Comparison of ENCODE assay signal across 9 cellular contexts in genomic region chr2:241940329-241940728, GRCh38.
DNase-seq lines count a peak whose midpoint lies in the region; ATAC-seq and FAIRE-seq lines count a peak whose summit lies in the region.
"Had no signal": no experiment of that assay in that cellular context is flagged by ENCODE, and none has a peak within 500 bp of the region (broad histone marks: within the 10 kb centered on the region; RNA-seq: fewer than 3 reads in every experiment).

No MANE protein-coding gene starts in this region.

- CTCF ChIA-PET in CD4-positive, alpha-beta memory T cell (lab: Charles Lee; ENCODE audit: partially characterized antibody): no interaction called here

- intact Hi-C loops in CD4-positive, alpha-beta memory T cell (cut with micrococcal nuclease): no loop called here

- H3K27ac Mint-ChIP-seq in CD4-positive, alpha-beta memory T cell: peak overlapping the region in 5 of 7 donors; percentile 52 to 93 (median 72)

- peak in 1 of 5 donors; percentile 10 for DNase-seq in CD4-positive, alpha-beta memory T cell
- DNase-seq in GM19239 (ENCODE audit: insufficient read length, low spot score): no peak
- peak; percentile 36 to 50 for DNase-seq in SJCRH30
- peak; percentile 16 for DNase-seq in iris pigment epithelial cell (ENCODE audit: low read depth)
- DNase-seq in pons (ENCODE audit: low spot score): no peak
- no peak for DNase-seq in iPS-NIHi7 (ENCODE audit: extremely low spot score)
- DNase-seq: NCI-H524; stimulated activated CD4-positive, alpha-beta T cell treated with anti-CD3 and anti-CD28 coated beads, Interleukin-12 subunit alpha, Interleukin-12 subunit beta, amount 100 ng/mL, for 4 hours had no signal

- peaks cover 0 to 2% (median 0%) of the 10 kb centered on the region in 8 donors for H3K9me3 Mint-ChIP-seq in CD4-positive, alpha-beta memory T cell

- no peak overlapping the region for H3K4me3 ChIP-seq in CD4-positive, alpha-beta memory T cell (ENCODE audit: low read length in 2 of 2)
- no peak overlapping the region for H3K4me3 ChIP-seq in SJCRH30

- POLR2A ChIA-PET in CD4-positive, alpha-beta memory T cell (lab: Charles Lee; ENCODE audit: partially characterized antibody): no interaction called here

- no peak for ATAC-seq in HG03432 (IDR thresholded peaks at IDR 0.05; ENCODE audit: unreplicated experiment)

- H3K9me3 ChIP-seq in CD4-positive, alpha-beta memory T cell (ENCODE audit: control insufficient read depth in 1 of 2, low read length in 2 of 2): no peaks in the 10 kb centered on the region
- peaks cover 3% of the 10 kb centered on the region; the same call in 1 of the 2 replicates for H3K9me3 ChIP-seq in SJCRH30 (replicated peaks)

- H3K27me3 ChIP-seq in CD4-positive, alpha-beta memory T cell (ENCODE audit: insufficient read depth, low read length): no peaks in the 10 kb centered on the region
- no peaks in the 10 kb centered on the region for H3K27me3 ChIP-seq in SJCRH30

- no peaks in the 10 kb centered on the region for H3K27me3 Mint-ChIP-seq in CD4-positive, alpha-beta memory T cell

- no peak overlapping the region for H3K27ac ChIP-seq in CD4-positive, alpha-beta memory T cell (ENCODE audit: low read depth, low read length)
- H3K27ac ChIP-seq in SJCRH30: no peak overlapping the region

- FAIRE-seq in GM19239 (lab: Jason Lieb, UNC): peak; percentile 76

- H3K36me3 Mint-ChIP-seq in CD4-positive, alpha-beta memory T cell: no peaks in the 10 kb centered on the region

- H3K4me1 ChIP-seq in CD4-positive, alpha-beta memory T cell (ENCODE audit: insufficient read depth, low read length): peaks cover 15% of the 10 kb centered on the region
- no peaks in the 10 kb centered on the region for H3K4me1 ChIP-seq in SJCRH30

- H3K36me3 ChIP-seq in CD4-positive, alpha-beta memory T cell (ENCODE audit: insufficient read depth, low read length): no peaks in the 10 kb centered on the region
- no peaks in the 10 kb centered on the region for H3K36me3 ChIP-seq in SJCRH30

- peaks cover 7 to 31% (median 18%) of the 10 kb centered on the region in 4 donors for H3K4me1 Mint-ChIP-seq in CD4-positive, alpha-beta memory T cell

- H3K4me3 Mint-ChIP-seq in CD4-positive, alpha-beta memory T cell: peak overlapping the region in 2 of 8 donors; percentile 3 to 13

Comparison
In these comparisons a context has a peak if more than half of its experiments do, and no peak if none do; other contexts are left out.
1. DNase-seq: peak in SJCRH30 (2 of 2) and iris pigment epithelial cell (single experiment); none in GM19239 (single experiment), pons (single experiment) and iPS-NIHi7 (single experiment).